ENCODE assay signal across 8 cellular contexts in genomic region chr6:129575378-129576118, GRCh38.
A peak's percentile ranks its signal among the peaks of the same experiment; 100 is the strongest.
DNase-seq lines count a peak whose midpoint lies in the region; ATAC-seq and TF ChIP-seq lines count a peak whose summit lies in the region.

No MANE protein-coding gene starts in this region.

- H3K27ac Mint-ChIP-seq in activated T-helper 1 cell treated with anti-CD3 and anti-CD28 coated beads, Interleukin-12 subunit alpha, Interleukin-12 subunit beta, Interleukin-2, Interleukin-4 antibody, amounts not matched to agents 30 ng/mL and 10 ng/mL and 1 ng/mL, durations not matched to agents 14 hours and 24 hours and 36 hours, result no peak overlapping the region
- H3K27ac Mint-ChIP-seq in activated T-cell treated with anti-CD3 and anti-CD28 coated beads, Interleukin-2, amount 50 U/mL, for 24 hours, result no peak overlapping the region

- peak; percentile 88 for ATAC-seq in left colon

- POLR2A ChIA-PET in A673 (lab: Charles Lee; ENCODE audit: low non-redundant PET), result no interaction called here

- H3K4me1 ChIP-seq in A673 (ENCODE audit: insufficient read depth, low read length, poor library complexity, severe bottlenecking) (peaks cover 34% of the 10 kb centered on the region), tibial artery (peaks cover 0 to 3% (median 0%) of the 10 kb centered on the region in 4 donors)

- H3K27me3 ChIP-seq in A673 (replicated peaks; ENCODE audit: insufficient read depth, low read depth, low read length, poor library complexity) (no peaks in the 10 kb centered on the region), tibial artery (no peaks in the 10 kb centered on the region)

- H3K27me3 Mint-ChIP-seq in activated T-helper 1 cell treated with anti-CD3 and anti-CD28 coated beads, Interleukin-12 subunit alpha, Interleukin-12 subunit beta, Interleukin-2, Interleukin-4 antibody, amounts not matched to agents 30 ng/mL and 10 ng/mL and 1 ng/mL, durations not matched to agents 14 hours and 24 hours and 36 hours (ENCODE audit: insufficient read depth), result peaks cover 12% of the 10 kb centered on the region
- H3K27me3 Mint-ChIP-seq in activated T-cell treated with anti-CD3 and anti-CD28 coated beads, Interleukin-2, amount 50 U/mL, for 24 hours, result no peaks in the 10 kb centered on the region

- H3K36me3 Mint-ChIP-seq in activated T-helper 1 cell treated with anti-CD3 and anti-CD28 coated beads, Interleukin-12 subunit alpha, Interleukin-12 subunit beta, Interleukin-2, Interleukin-4 antibody, amounts not matched to agents 30 ng/mL and 10 ng/mL and 1 ng/mL, durations not matched to agents 14 hours and 24 hours and 36 hours (ENCODE audit: low read depth), result peaks cover 1% of the 10 kb centered on the region
- H3K36me3 Mint-ChIP-seq in activated T-cell treated with anti-CD3 and anti-CD28 coated beads, Interleukin-2, amount 50 U/mL, for 24 hours (ENCODE audit: low read depth), result no peaks in the 10 kb centered on the region

- H3K4me3 ChIP-seq in A673 (ENCODE audit: low read depth, low read length, poor library complexity, severe bottlenecking) (no peak overlapping the region), tibial artery (peak overlapping the region; percentile 34 to 35)

- peak; percentile 83 for TF ChIP-seq CTCF in A673 (conservative IDR thresholded peaks at IDR 0.05; ENCODE audit: low read depth, low read length)
- peak; percentile 31 for TF ChIP-seq CTCF in GM12873 (IDR thresholded peaks at IDR 0.05; ENCODE audit: insufficient read depth, low read depth, low read length, missing control alignments)
- TF ChIP-seq CTCF in tibial artery (IDR thresholded peaks at IDR 0.05), result peak; percentile 54 to 60

- BruUV-seq in A673 (replicated peaks; lab: Mats Ljungman, UMichigan), result no TSS peak

- no peak overlapping the region for H3K27ac ChIP-seq in A673 (ENCODE audit: low read depth, low read length, poor library complexity, severe bottlenecking)
- no peak overlapping the region for H3K27ac ChIP-seq in tibial artery

- DNase-seq in A673 (ENCODE audit: low spot score) (peak; percentile 78), NCI-H82 treated with DMSO at 0.1 percent for 48 hours (lab: John Stamatoyannopoulos, UW; ENCODE audit: unreplicated experiment) (peak; percentile 41), cerebellar cortex (ENCODE audit: low spot score) (peak; percentile 24), left colon (no peak), tibial artery (no peak)
- DNase-seq in activated T-helper 1 cell treated with anti-CD3 and anti-CD28 coated beads, Interleukin-12 subunit alpha, Interleukin-12 subunit beta, Interleukin-2, Interleukin-4 antibody, amounts not matched to agents 30 ng/mL and 10 ng/mL and 1 ng/mL, durations not matched to agents 14 hours and 24 hours and 36 hours (ENCODE audit: low spot score), result no peak
- no peak for DNase-seq in activated T-cell treated with anti-CD3 and anti-CD28 coated beads, Interleukin-2, amount 50 U/mL, for 24 hours

- H3K9me3 ChIP-seq in A673 (ENCODE audit: low read depth, low read length, poor library complexity, severe bottlenecking), result no peaks in the 10 kb centered on the region
- no peaks in the 10 kb centered on the region for H3K9me3 ChIP-seq in tibial artery

- no peak overlapping the region for H3K4me3 Mint-ChIP-seq in activated T-helper 1 cell treated with anti-CD3 and anti-CD28 coated beads, Interleukin-12 subunit alpha, Interleukin-12 subunit beta, Interleukin-2, Interleukin-4 antibody, amounts not matched to agents 30 ng/mL and 10 ng/mL and 1 ng/mL, durations not matched to agents 14 hours and 24 hours and 36 hours
- H3K4me3 Mint-ChIP-seq in activated T-cell treated with anti-CD3 and anti-CD28 coated beads, Interleukin-2, amount 50 U/mL, for 24 hours, result no peak overlapping the region

- CTCF ChIA-PET in A673 (lab: Charles Lee), result interaction anchor here (0.7 to 1.1 kb wide), 3 partner anchors 75 to 88 kb away, joined by 3 to 9 read pairs (median 7); no protein-coding TSS in a partner anchor

- intact Hi-C loops in A673 (cut with micrococcal nuclease; ENCODE audit: unreplicated experiment), result loop anchor here (1.0 kb wide), 1 partner anchor 74 kb away; no protein-coding TSS in a partner anchor
- intact Hi-C loops in left colon (cut with DNase I, micrococcal nuclease), result loop anchor here in 1 of 2 donors (5.0 kb wide), 1 partner anchor 78 kb away; no protein-coding TSS in a partner anchor
- intact Hi-C loops in tibial artery (cut with DNase I; ENCODE audit: low total_unique reads), result loop anchor here (5.0 kb wide), 1 partner anchor 78 kb away; no protein-coding TSS in a partner anchor
- intact Hi-C loops in activated T-helper 1 cell treated with anti-CD3 and anti-CD28 coated beads, Interleukin-12 subunit alpha, Interleukin-12 subunit beta, Interleukin-2, Interleukin-4 antibody, amounts not matched to agents 30 ng/mL and 10 ng/mL and 1 ng/mL, durations not matched to agents 14 hours and 24 hours and 36 hours (cut with micrococcal nuclease), result loop anchor here (1.0 kb wide), 1 partner anchor 76 kb away; no protein-coding TSS in a partner anchor

- H3K36me3 ChIP-seq in A673 (ENCODE audit: insufficient read depth, low read length, poor library complexity, severe bottlenecking), result no peaks in the 10 kb centered on the region
- no peaks in the 10 kb centered on the region for H3K36me3 ChIP-seq in tibial artery

- peaks cover 9% of the 10 kb centered on the region for H3K4me1 Mint-ChIP-seq in activated T-helper 1 cell treated with anti-CD3 and anti-CD28 coated beads, Interleukin-12 subunit alpha, Interleukin-12 subunit beta, Interleukin-2, Interleukin-4 antibody, amounts not matched to agents 30 ng/mL and 10 ng/mL and 1 ng/mL, durations not matched to agents 14 hours and 24 hours and 36 hours (ENCODE audit: low read depth)
- H3K4me1 Mint-ChIP-seq in activated T-cell treated with anti-CD3 and anti-CD28 coated beads, Interleukin-2, amount 50 U/mL, for 24 hours (ENCODE audit: low read depth), result peaks cover 10% of the 10 kb centered on the region

- peaks cover 9% of the 10 kb centered on the region for H3K9me3 Mint-ChIP-seq in activated T-helper 1 cell treated with anti-CD3 and anti-CD28 coated beads, Interleukin-12 subunit alpha, Interleukin-12 subunit beta, Interleukin-2, Interleukin-4 antibody, amounts not matched to agents 30 ng/mL and 10 ng/mL and 1 ng/mL, durations not matched to agents 14 hours and 24 hours and 36 hours
- peaks cover 10% of the 10 kb centered on the region for H3K9me3 Mint-ChIP-seq in activated T-cell treated with anti-CD3 and anti-CD28 coated beads, Interleukin-2, amount 50 U/mL, for 24 hours

Comparison
In these comparisons a context has a peak if more than half of its experiments do, and no peak if none do; other contexts are left out.
1. DNase-seq: peak in A673 (single experiment), NCI-H82 treated with DMSO at 0.1 percent for 48 hours (single experiment) and cerebellar cortex (single experiment); none in left colon (0 of 2), tibial artery (0 of 2), activated T-helper 1 cell treated with anti-CD3 and anti-CD28 coated beads, Interleukin-12 subunit alpha, Interleukin-12 subunit beta, Interleukin-2, Interleukin-4 antibody, amounts not matched to agents 30 ng/mL and 10 ng/mL and 1 ng/mL, durations not matched to agents 14 hours and 24 hours and 36 hours (single experiment) and activated T-cell treated with anti-CD3 and anti-CD28 coated beads, Interleukin-2, amount 50 U/mL, for 24 hours (single experiment).
2. CTCF ChIP-seq: peak in every context shown above with its lines; median percentile 83 in A673; 57 in tibial artery; 31 in GM12873.